ENCODE assay signal across 28 cellular contexts in the genomic region with DNA sequence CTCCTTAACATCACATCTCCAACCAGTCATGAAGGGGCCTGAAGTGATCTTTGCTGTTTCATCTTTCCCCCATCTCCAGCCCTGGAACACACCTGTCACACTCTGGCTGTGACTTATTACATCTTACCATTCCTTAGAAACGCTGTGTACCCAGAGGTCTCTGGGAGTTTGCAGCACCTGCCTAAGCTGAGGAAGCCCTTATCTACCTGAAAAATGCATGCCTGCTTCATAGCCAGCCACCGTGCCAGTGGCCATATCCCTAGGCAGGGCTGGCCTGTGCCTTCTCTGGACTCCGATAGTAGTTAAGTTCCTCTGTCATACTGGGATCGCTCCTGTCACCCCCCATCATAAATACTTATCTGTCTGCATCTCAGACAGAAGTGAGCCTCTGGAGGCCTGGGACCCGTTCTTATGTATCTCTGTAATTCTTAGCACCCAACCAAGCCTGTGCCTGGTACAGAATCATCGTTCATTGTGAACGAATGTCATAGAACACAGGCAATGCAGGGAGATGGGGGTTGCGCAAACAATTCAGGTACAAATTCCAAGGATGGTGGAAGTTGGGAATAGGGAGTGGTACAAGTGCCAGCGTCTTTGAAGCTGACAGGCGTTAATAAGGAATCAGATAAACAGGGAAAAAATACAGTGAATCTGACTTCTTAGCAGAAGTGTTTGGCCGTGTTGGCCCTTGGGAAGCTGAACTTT.
DNase-seq lines count a peak whose midpoint lies in the region; ATAC-seq and TF ChIP-seq lines count a peak whose summit lies in the region.
"Had no signal": no experiment of that assay in that cellular context is flagged by ENCODE, and none has a peak within 500 bp of the region (broad histone marks: within the 10 kb centered on the region; RNA-seq: fewer than 3 reads in every experiment).

No MANE protein-coding gene starts in this region.

- no peak for TF ChIP-seq RAD21 in IMR-90 (IDR thresholded peaks at IDR 0.05; ENCODE audit: low read length)

- H3K79me1 ChIP-seq in IMR-90 (ENCODE audit: low read depth in 1 of 2, low read length in 2 of 2), result no peaks in the 10 kb centered on the region

- no peak overlapping the region for H4K5ac ChIP-seq in IMR-90 (ENCODE audit: low read depth, low read length)

- CTCF ChIA-PET in IMR-90 (lab: Yijun Ruan, JAX), result no interaction called here

- no peak for TF ChIP-seq CTCF in IMR-90 (conservative IDR thresholded peaks at IDR 0.05; ENCODE audit: low read depth, low read length)
- TF ChIP-seq CTCF in hepatocyte (IDR thresholded peaks at IDR 0.05; ENCODE audit: poor library complexity), result no peak
- no peak for TF ChIP-seq CTCF in osteoblast (IDR thresholded peaks at IDR 0.05; ENCODE audit: extremely low read depth, low read depth, low read length)
- TF ChIP-seq CTCF in tibial artery (IDR thresholded peaks at IDR 0.05), result no peak

- DNase-seq in T-helper 1 cell (no peak), IMR-90 (no peak), hepatocyte (ENCODE audit: low spot score) (peak; percentile 47), osteoblast (ENCODE audit: insufficient read length, low spot score, missing footprints) (peak; percentile 6), DMS153 treated with DMSO at 0.1 percent for 48 hours (lab: John Stamatoyannopoulos, UW; ENCODE audit: unreplicated experiment) (no peak), tibial artery (no peak), GF-D8 (lab: John Stamatoyannopoulos, UW) (no peak)
- DNase-seq: activated CD4-positive, alpha-beta T cell treated with anti-CD3 and anti-CD28 coated beads for 36 hours; activated gamma-delta T cell treated with Interleukin-2 at 50 U/mL for 16 hours; activated T-cell treated with anti-CD3 and anti-CD28 coated beads, Interleukin-2, amount 50 U/mL, for 24 hours; DMS153; glutamatergic neuron; kidney; lower lobe of right lung; NCI-H1436; NCI-H345; SK-N-SH; stimulated activated naive CD4-positive, alpha-beta T cell treated with Interleukin-2 at 50 U/mL for 16 hours had no signal

- no peaks in the 10 kb centered on the region for H3K9me1 ChIP-seq in IMR-90 (ENCODE audit: insufficient read depth, low read length)

- H3K9ac ChIP-seq in IMR-90 (ENCODE audit: low read depth, low read length), result no peak overlapping the region
- H3K9ac ChIP-seq: KMS-11, SK-N-SH had no signal

- peaks cover 16% of the 10 kb centered on the region for H3K36me3 Mint-ChIP-seq in T-helper 1 cell treated with Interleukin-12 subunit alpha and Interleukin-12 subunit beta and Interleukin-4 antibody, amounts not matched to agents 30 μg/mL and 1 μg/mL, for 36 hours (ENCODE audit: low read depth)

- no peak overlapping the region for H4K91ac ChIP-seq in IMR-90 (ENCODE audit: insufficient read depth, low read depth, low read length)

- no peak overlapping the region for H2BK15ac ChIP-seq in IMR-90 (ENCODE audit: low read depth, low read length)

- H3K4me3 ChIP-seq in IMR-90 (ENCODE audit: insufficient read depth, low read depth, low read length) (no peak overlapping the region), hepatocyte (no peak overlapping the region), osteoblast (ENCODE audit: insufficient read depth, low read length) (no peak overlapping the region), tibial artery (no peak overlapping the region)
- H3K4me3 ChIP-seq: HAP-1, lower lobe of right lung had no signal

- H3K36me3 ChIP-seq in IMR-90 (ENCODE audit: control insufficient read depth, insufficient read depth, low read length) (no peaks in the 10 kb centered on the region), hepatocyte (replicated peaks; ENCODE audit: insufficient read depth, low read depth) (no peaks in the 10 kb centered on the region), osteoblast (ENCODE audit: insufficient read depth, low read length) (no peaks in the 10 kb centered on the region), tibial artery (no peaks in the 10 kb centered on the region)
- H3K36me3 ChIP-seq: HAP-1, lower lobe of right lung, neutrophil had no signal

- no peaks in the 10 kb centered on the region for H3K9me3 ChIP-seq in IMR-90 (ENCODE audit: control insufficient read depth, insufficient read depth, low read length)
- no peaks in the 10 kb centered on the region for H3K9me3 ChIP-seq in hepatocyte (ENCODE audit: low read depth)
- H3K9me3 ChIP-seq in osteoblast (ENCODE audit: low read depth, low read length), result no peaks in the 10 kb centered on the region
- H3K9me3 ChIP-seq in tibial artery, result no peaks in the 10 kb centered on the region
- H3K9me3 ChIP-seq: HAP-1, lower lobe of right lung, neutrophil, SK-N-SH had no signal

- H3K18ac ChIP-seq in IMR-90 (ENCODE audit: low read depth, low read length), result no peak overlapping the region

- H4K8ac ChIP-seq in IMR-90 (ENCODE audit: low read depth in 2 of 2, low read length in 2 of 2), result no peak overlapping the region

- H3K4me1 ChIP-seq in IMR-90 (ENCODE audit: control insufficient read depth, insufficient read depth, low read length) (peaks cover 8% of the 10 kb centered on the region; the same call in 1 of the 2 replicates), hepatocyte (ENCODE audit: insufficient read depth) (peaks cover 16% of the 10 kb centered on the region), osteoblast (ENCODE audit: insufficient read depth, low read length) (peaks cover 11% of the 10 kb centered on the region), tibial artery (peaks cover 0 to 16% (median 13%) of the 10 kb centered on the region in 4 donors)
- H3K4me1 ChIP-seq: HAP-1 had no signal

- peaks cover 38% of the 10 kb centered on the region for H3K4me1 Mint-ChIP-seq in T-helper 1 cell treated with Interleukin-12 subunit alpha and Interleukin-12 subunit beta and Interleukin-4 antibody, amounts not matched to agents 30 μg/mL and 1 μg/mL, for 36 hours (ENCODE audit: low read depth)

- H2BK20ac ChIP-seq in IMR-90 (ENCODE audit: low read depth, low read length), result no peak overlapping the region

- no peak overlapping the region for H2BK120ac ChIP-seq in IMR-90 (ENCODE audit: low read depth, low read length)

- 83% methylated on average over 8 of the region's 11 CpGs; no CpG with 5 or more reads in 1 of the 2 experiments for WGBS in IMR-90 (ENCODE audit: extremely low coverage in 2 of 2, insufficient read length in 1 of 2), 2 experiments
- 70% methylated on average over 11 of the region's 11 CpGs for WGBS in hepatocyte (ENCODE audit: low lambda C conversion rate, missing lambda C conversion rate)

- no peak overlapping the region for H3K4me3 Mint-ChIP-seq in T-helper 1 cell treated with Interleukin-12 subunit alpha and Interleukin-12 subunit beta and Interleukin-4 antibody, amounts not matched to agents 30 μg/mL and 1 μg/mL, for 36 hours
- H3K4me3 Mint-ChIP-seq: activated CD4-positive, alpha-beta T cell treated with anti-CD3 and anti-CD28 coated beads for 36 hours; activated T-cell treated with anti-CD3 and anti-CD28 coated beads, Interleukin-2, amount 50 U/mL, for 24 hours; brain; T-helper 2 cell treated with Interferon-gamma antibody and Interleukin-4, amounts not matched to agents 5 μg/mL and 100 μg/mL, for 36 hours had no signal

- H3K9me2 ChIP-seq in hepatocyte (replicated peaks; ENCODE audit: insufficient read depth), result no peaks in the 10 kb centered on the region
- H3K9me2 ChIP-seq: SK-N-SH had no signal

- H3K79me2 ChIP-seq in hepatocyte (no peaks in the 10 kb centered on the region), osteoblast (ENCODE audit: insufficient read depth, low read length) (no peaks in the 10 kb centered on the region)

- dilution Hi-C loops in IMR-90 (cut with HindIII; ENCODE audit: low sequenced_read_pairs, unreplicated experiment), result no loop called here

- H3K4me2 ChIP-seq in IMR-90 (ENCODE audit: low read depth, low read length) (no peak overlapping the region), hepatocyte (no peak overlapping the region), osteoblast (ENCODE audit: insufficient read depth, low read length) (no peak overlapping the region)
- H3K4me2 ChIP-seq: KMS-11, SK-N-SH had no signal

- H3K23ac ChIP-seq in IMR-90 (ENCODE audit: low read depth, low read length), result no peak overlapping the region

- H2AK5ac ChIP-seq in IMR-90 (ENCODE audit: low read depth, low read length), result no peak overlapping the region

- H3K27me3 Mint-ChIP-seq in T-helper 1 cell treated with Interleukin-12 subunit alpha and Interleukin-12 subunit beta and Interleukin-4 antibody, amounts not matched to agents 30 μg/mL and 1 μg/mL, for 36 hours (ENCODE audit: low read depth), result no peaks in the 10 kb centered on the region
- H3K27me3 Mint-ChIP-seq: activated CD4-positive, alpha-beta T cell treated with anti-CD3 and anti-CD28 coated beads for 36 hours; activated T-cell treated with anti-CD3 and anti-CD28 coated beads, Interleukin-2, amount 50 U/mL, for 24 hours; progenitor cell of endocrine pancreas had no signal

- peak overlapping the region; percentile 12 for H3K27ac Mint-ChIP-seq in T-helper 1 cell treated with Interleukin-12 subunit alpha and Interleukin-12 subunit beta and Interleukin-4 antibody, amounts not matched to agents 30 μg/mL and 1 μg/mL, for 36 hours
- H3K27ac Mint-ChIP-seq: activated CD4-positive, alpha-beta T cell treated with anti-CD3 and anti-CD28 coated beads for 36 hours; progenitor cell of endocrine pancreas; T-helper 2 cell treated with Interferon-gamma antibody and Interleukin-4, amounts not matched to agents 5 μg/mL and 100 μg/mL, for 36 hours had no signal

- POLR2A ChIA-PET in IMR-90 (lab: Charles Lee; ENCODE audit: unreplicated experiment), result no interaction called here

- H3K9me3 Mint-ChIP-seq in T-helper 1 cell treated with Interleukin-12 subunit alpha and Interleukin-12 subunit beta and Interleukin-4 antibody, amounts not matched to agents 30 μg/mL and 1 μg/mL, for 36 hours, result peaks cover 12% of the 10 kb centered on the region
- H3K9me3 Mint-ChIP-seq: activated T-cell treated with anti-CD3 and anti-CD28 coated beads, Interleukin-2, amount 50 U/mL, for 24 hours; T-helper 2 cell treated with Interferon-gamma antibody and Interleukin-4, amounts not matched to agents 5 μg/mL and 100 μg/mL, for 36 hours had no signal

- in situ Hi-C loops in IMR-90 (cut with MboI; ENCODE audit: low sequenced_read_pairs), result no loop called here

- H2AFZ ChIP-seq in IMR-90 (replicated peaks; ENCODE audit: low read length, poor library complexity), result no peak overlapping the region
- H2AFZ ChIP-seq in hepatocyte, result no peak overlapping the region
- no peak overlapping the region for H2AFZ ChIP-seq in osteoblast (ENCODE audit: low read length)

- no peak overlapping the region for H2AK9ac ChIP-seq in IMR-90 (replicated peaks; ENCODE audit: low read depth, low read length, poor library complexity)

- H4K20me1 ChIP-seq in IMR-90 (ENCODE audit: insufficient read depth, low read length), result no peaks in the 10 kb centered on the region
- H4K20me1 ChIP-seq in hepatocyte (ENCODE audit: insufficient read depth, poor library complexity, severe bottlenecking), result no peaks in the 10 kb centered on the region
- H4K20me1 ChIP-seq in osteoblast (ENCODE audit: insufficient read depth, low read length), result no peaks in the 10 kb centered on the region

- TF ChIP-seq POLR2A in IMR-90 (IDR thresholded peaks at IDR 0.05; ENCODE audit: low read depth, low read length), result no peak

- H3K14ac ChIP-seq in IMR-90 (replicated peaks; ENCODE audit: low read depth, low read length), result no peak overlapping the region

- H2BK5ac ChIP-seq in IMR-90 (ENCODE audit: low read depth, low read length, poor library complexity, severe bottlenecking), result no peak overlapping the region

- ATAC-seq in IMR-90 (ENCODE audit: low read depth), result no peak
- ATAC-seq: activated CD4-positive, alpha-beta T cell treated with anti-CD3 and anti-CD28 coated beads for 36 hours; lower lobe of right lung had no signal

- no TSS peak for BruUV-seq in IMR-90 (replicated peaks; lab: Mats Ljungman, UMichigan)

- no peaks in the 10 kb centered on the region for H3K27me3 ChIP-seq in IMR-90 (ENCODE audit: control insufficient read depth, insufficient read depth, low read length)
- no peaks in the 10 kb centered on the region for H3K27me3 ChIP-seq in hepatocyte
- H3K27me3 ChIP-seq in osteoblast (ENCODE audit: insufficient read depth, low read length), result no peaks in the 10 kb centered on the region
- H3K27me3 ChIP-seq in tibial artery, result no peaks in the 10 kb centered on the region
- H3K27me3 ChIP-seq: neutrophil had no signal

- H3K4ac ChIP-seq in IMR-90 (ENCODE audit: low read depth, low read length), result no peak overlapping the region

- no peak overlapping the region for H3K56ac ChIP-seq in IMR-90 (ENCODE audit: extremely low read depth, insufficient read depth, low read length)

- H3K27ac ChIP-seq in IMR-90 (ENCODE audit: insufficient read depth, low read length) (no peak overlapping the region), hepatocyte (peak overlapping the region; percentile 55), osteoblast (ENCODE audit: low read depth, low read length) (no peak overlapping the region), tibial artery (no peak overlapping the region)
- H3K27ac ChIP-seq: 22Rv1, epithelial cell of prostate, KMS-11, lower lobe of right lung, neutrophil, RWPE1 had no signal

- intact Hi-C loops in IMR-90 (cut with micrococcal nuclease) (no loop called here), tibial artery (cut with DNase I; ENCODE audit: low total_unique reads) (no loop called here)

Comparison
In these comparisons a context has a peak if more than half of its experiments do, and no peak if none do; other contexts are left out.
1. DNase-seq: peak in hepatocyte (single experiment) and osteoblast (single experiment); none in T-helper 1 cell (0 of 5), IMR-90 (single experiment), DMS153 treated with DMSO at 0.1 percent for 48 hours (single experiment), tibial artery (0 of 2) and GF-D8 (single experiment).